ENCODE assay signal across 28 cellular contexts in genomic region chr11:47887910-47888569, GRCh38.
"Had no signal": no experiment of that assay in that cellular context is flagged by ENCODE, and none has a peak within 500 bp of the region (broad histone marks: within the 10 kb centered on the region; RNA-seq: fewer than 3 reads in every experiment).

No MANE protein-coding gene starts in this region.

- H3K9me3 Mint-ChIP-seq: activated B cell treated with CpG ODN at 0.5 μM for 24 hours; activated CD8-positive, alpha-beta T cell treated with anti-CD3 and anti-CD28 coated beads for 36 hours; activated T-helper 2 cell treated with anti-CD3 and anti-CD28 coated beads, Interferon-gamma antibody, Interleukin-2, Interleukin-4, amounts not matched to agents 10 μg/mL and 5 μg/mL and 100 μg/mL, durations not matched to agents 14 hours and 24 hours and 36 hours; central memory CD8-positive, alpha-beta T cell; mesothelial cell of epicardium; naive B cell; neural crest cell; stimulated activated memory B cell treated with anti-CD40 and anti-IgM and Interleukin-4, amounts not matched to agents 10 μg/mL and 1 μg/mL and 100 μg/mL, for 72 hours; stimulated activated naive CD8-positive, alpha-beta T cell treated with anti-CD3 and anti-CD28 coated beads, Interleukin-15, amount 100 ng/mL, for 72 hours; type B pancreatic cell had no signal

- DNase-seq: activated B cell treated with CpG ODN at 0.5 μM for 24 hours; activated CD4-positive, alpha-beta T cell treated with anti-CD3 and anti-CD28 coated beads for 48 hours; activated CD8-positive, alpha-beta T cell treated with anti-CD3 and anti-CD28 coated beads for 36 hours; anterior cingulate cortex; dermis blood vessel endothelial cell; effector CD4-positive, alpha-beta T cell; foreskin keratinocyte; heart left ventricle; naive B cell; nucleus accumbens; pancreas; retina; stimulated activated CD4-positive, alpha-beta T cell treated with anti-CD3 and anti-CD28 coated beads, Interleukin-12 subunit alpha, Interleukin-12 subunit beta, amount 100 ng/mL, for 4 hours; stimulated activated CD4-positive, alpha-beta T cell treated with anti-CD3 and anti-CD28 coated beads, Interleukin-4, amount 100 ng/mL, for 1 hour; stimulated activated naive CD8-positive, alpha-beta T cell treated with anti-CD3 and anti-CD28 coated beads, Interleukin-15, amount 100 ng/mL, for 72 hours; substantia nigra; uterus had no signal

- H3K4me3 Mint-ChIP-seq: activated B cell treated with CpG ODN at 0.5 μM for 24 hours; activated CD8-positive, alpha-beta T cell treated with anti-CD3 and anti-CD28 coated beads for 36 hours; central memory CD8-positive, alpha-beta T cell; mesothelial cell of epicardium; naive B cell; neural crest cell; stimulated activated memory B cell treated with anti-CD40 and anti-IgM and Interleukin-4, amounts not matched to agents 10 μg/mL and 1 μg/mL and 100 μg/mL, for 72 hours; stimulated activated naive CD8-positive, alpha-beta T cell treated with anti-CD3 and anti-CD28 coated beads, Interleukin-15, amount 100 ng/mL, for 72 hours; type B pancreatic cell had no signal

- H3K4me1 Mint-ChIP-seq: neural crest cell had no signal

- H3K9me3 ChIP-seq: esophagus muscularis mucosa, heart left ventricle, pancreas, prostate gland, uterus had no signal

- H3K27ac ChIP-seq: esophagus muscularis mucosa, foreskin keratinocyte, heart left ventricle, pancreas, prostate gland, skin epidermis, uterus had no signal

- H3K27ac Mint-ChIP-seq: activated B cell treated with CpG ODN at 0.5 μM for 24 hours; activated CD8-positive, alpha-beta T cell treated with anti-CD3 and anti-CD28 coated beads for 36 hours; activated T-helper 2 cell treated with anti-CD3 and anti-CD28 coated beads, Interferon-gamma antibody, Interleukin-2, Interleukin-4, amounts not matched to agents 10 μg/mL and 5 μg/mL and 100 μg/mL, durations not matched to agents 14 hours and 24 hours and 36 hours; mesothelial cell of epicardium; stimulated activated memory B cell treated with anti-CD40 and anti-IgM and Interleukin-4, amounts not matched to agents 10 μg/mL and 1 μg/mL and 100 μg/mL, for 72 hours; stimulated activated naive CD8-positive, alpha-beta T cell treated with anti-CD3 and anti-CD28 coated beads, Interleukin-15, amount 100 ng/mL, for 72 hours; type B pancreatic cell had no signal

- H3K36me3 ChIP-seq: esophagus muscularis mucosa, heart left ventricle, pancreas, prostate gland, uterus had no signal

- ATAC-seq: activated CD8-positive, alpha-beta T cell treated with anti-CD3 and anti-CD28 coated beads for 36 hours; foreskin keratinocyte; heart left ventricle; pancreas; sciatic nerve; SK-N-SH treated with all-trans-retinoic acid at 6 μM for 48 hours; stimulated activated memory B cell treated with anti-CD40 and anti-IgM and Interleukin-4, amounts not matched to agents 10 μg/mL and 1 μg/mL and 100 μg/mL, for 72 hours; stimulated activated naive CD8-positive, alpha-beta T cell treated with anti-CD3 and anti-CD28 coated beads, Interleukin-15, amount 100 ng/mL, for 72 hours had no signal

- H3K4me3 ChIP-seq: esophagus muscularis mucosa, heart left ventricle, pancreas, prostate gland, skin epidermis, uterus had no signal

- H3K4me1 ChIP-seq: pancreas, prostate gland, uterus had no signal

- H3K27me3 Mint-ChIP-seq: activated B cell treated with CpG ODN at 0.5 μM for 24 hours; activated CD8-positive, alpha-beta T cell treated with anti-CD3 and anti-CD28 coated beads for 36 hours; central memory CD8-positive, alpha-beta T cell; naive B cell; stimulated activated memory B cell treated with anti-CD40 and anti-IgM and Interleukin-4, amounts not matched to agents 10 μg/mL and 1 μg/mL and 100 μg/mL, for 72 hours; stimulated activated naive CD8-positive, alpha-beta T cell treated with anti-CD3 and anti-CD28 coated beads, Interleukin-15, amount 100 ng/mL, for 72 hours had no signal

- H3K36me3 Mint-ChIP-seq: mesothelial cell of epicardium; naive B cell; stimulated activated memory B cell treated with anti-CD40 and anti-IgM and Interleukin-4, amounts not matched to agents 10 μg/mL and 1 μg/mL and 100 μg/mL, for 72 hours; type B pancreatic cell had no signal
